ENCODE assay signal across 36 cellular contexts in the genomic region with DNA sequence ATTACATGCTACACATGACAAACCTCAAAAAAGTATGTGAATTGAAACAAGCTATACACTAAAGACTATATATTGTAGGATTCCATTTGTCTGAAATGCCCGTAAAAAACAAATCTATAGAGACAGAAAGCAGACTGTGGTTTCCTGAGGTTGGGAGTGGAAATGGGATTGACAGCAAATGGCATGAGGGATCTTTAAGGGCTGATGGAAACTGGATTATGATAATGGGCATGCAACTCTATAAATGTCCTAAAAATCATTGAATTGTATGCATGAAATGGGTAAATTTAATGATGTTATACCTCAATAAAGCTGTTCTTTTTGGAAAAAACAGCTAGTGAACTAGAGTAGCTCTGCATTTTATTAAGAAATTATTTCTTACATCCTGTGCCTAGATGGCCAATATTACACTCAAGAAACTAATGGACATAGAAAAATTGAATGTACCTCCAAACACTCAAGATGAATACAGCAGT. TPM values are rescaled to one million over a fixed set of nuclear protein-coding genes. Genes with fewer than 3 reads are reported as not detected.
"Had no signal": no experiment of that assay in that cellular context is flagged by ENCODE, and none has a peak within 500 bp of the region (broad histone marks: within the 10 kb centered on the region; RNA-seq: fewer than 3 reads in every experiment).

No MANE protein-coding gene starts in this region.

- H3K9me2 ChIP-seq: SK-N-SH had no signal

- H3K4me1 ChIP-seq: adrenal gland, SJSA1 had no signal

- H3K4me3 ChIP-seq: adrenal gland, MG63, SJSA1 had no signal

- H3K9ac ChIP-seq: SK-N-SH had no signal

- H3K27ac ChIP-seq: adrenal gland, SJSA1, VCaP had no signal

- ATAC-seq: activated naive CD4-positive, alpha-beta T cell treated with anti-CD3 and anti-CD28 coated beads, Interleukin-2, amount 50 U/mL, for 72 hours; activated T-cell treated with anti-CD3 and anti-CD28 coated beads, Interleukin-2, amount 50 U/mL, for 4 hours had no signal

- H3K27me3 ChIP-seq: adrenal gland had no signal

- DNase-seq: activated B cell treated with CpG ODN at 0.5 μM for 24 hours; activated CD4-positive, alpha-beta memory T cell treated with anti-CD3 and anti-CD28 coated beads for 36 hours; activated CD4-positive, alpha-beta T cell treated with anti-CD3 and anti-CD28 coated beads for 4 hours; activated CD4-positive, alpha-beta T cell treated with anti-CD3 and anti-CD28 coated beads, Interleukin-2, amount 50 U/mL, for 1 hour; activated CD4-positive, CD25-positive, alpha-beta regulatory T cell treated with anti-CD3 and anti-CD28 coated beads, Interleukin-2, amount 50 U/mL, for 72 hours; activated CD8-positive, alpha-beta memory T cell treated with anti-CD3 and anti-CD28 coated beads, Interleukin-2, amount 50 U/mL, for 4 hours; activated gamma-delta T cell treated with Interleukin-2 at 50 U/mL for 16 hours; activated naive CD4-positive, alpha-beta T cell treated with anti-CD3 and anti-CD28 coated beads for 36 hours; activated T-cell treated with anti-CD3 and anti-CD28 coated beads for 4 hours; activated T-cell treated with anti-CD3 and anti-CD28 coated beads, Interleukin-2, amount 50 U/mL, for 4 hours; adrenal gland; anterior cingulate cortex; caudate nucleus; Kasumi-1; KG1; MG63; NCI-H1048; NCI-H1105 treated with DMSO at 0.1 percent for 48 hours; NCI-H1436; NCI-H1694; NCI-H1930; NCI-H2081 treated with DMSO at 0.1 percent for 48 hours; NCI-H226; NCI-H446 treated with DMSO at 0.1 percent for 48 hours; NCI-H524; NCI-H69; NCI-H82; SHP77; SK-N-SH had no signal

- H3K4me2 ChIP-seq: SK-N-SH had no signal

- FAIRE-seq: bronchial epithelial cell, TTC549 had no signal

- H3K9me3 ChIP-seq: adrenal gland, MG63, SJSA1, SK-N-SH had no signal

- H3K36me3 ChIP-seq: adrenal gland, MG63, SJSA1 had no signal

RNA-seq across cellular contexts. Expression of a gene that starts 0.4 kb away (rescaled TPM):
- total RNA-seq: activated B cell treated with CpG ODN at 0.5 μM for 24 hours; activated CD4-positive, alpha-beta memory T cell treated with anti-CD3 and anti-CD28 coated beads for 36 hours; activated naive CD4-positive, alpha-beta T cell treated with anti-CD3 and anti-CD28 coated beads, Interleukin-2, amount 50 U/mL, for 72 hours; activated T-cell treated with anti-CD3 and anti-CD28 coated beads, Interleukin-2, amount 50 U/mL, for 4 hours; activated T-helper 1 cell treated with anti-CD3 and anti-CD28 coated beads, Interleukin-12 subunit alpha, Interleukin-12 subunit beta, Interleukin-2, Interleukin-4 antibody, amounts not matched to agents 30 ng/mL and 10 ng/mL and 1 ng/mL, durations not matched to agents 14 hours and 24 hours and 36 hours; adrenal gland; bronchial epithelial cell; RPMI7951; SJSA1 had no signal
- polyA plus RNA-seq: adrenal gland, SK-N-SH had no signal

RNA-seq across cellular contexts. Expression of a gene that starts 21.7 kb away (rescaled TPM):
- total RNA-seq: activated B cell treated with CpG ODN at 0.5 μM for 24 hours; activated CD4-positive, alpha-beta memory T cell treated with anti-CD3 and anti-CD28 coated beads for 36 hours; activated naive CD4-positive, alpha-beta T cell treated with anti-CD3 and anti-CD28 coated beads for 36 hours; activated naive CD4-positive, alpha-beta T cell treated with anti-CD3 and anti-CD28 coated beads, Interleukin-2, amount 50 U/mL, for 72 hours; activated T-cell treated with anti-CD3 and anti-CD28 coated beads, Interleukin-2, amount 50 U/mL, for 4 hours; activated T-helper 1 cell treated with anti-CD3 and anti-CD28 coated beads, Interleukin-12 subunit alpha, Interleukin-12 subunit beta, Interleukin-2, Interleukin-4 antibody, amounts not matched to agents 30 ng/mL and 10 ng/mL and 1 ng/mL, durations not matched to agents 14 hours and 24 hours and 36 hours; adrenal gland; bronchial epithelial cell; RPMI7951; SJSA1 had no signal
- polyA plus RNA-seq: adrenal gland, SK-N-SH had no signal

RNA-seq across cellular contexts. Expression of a gene that starts 45.0 kb away (rescaled TPM):
- total RNA-seq: activated CD4-positive, alpha-beta memory T cell treated with anti-CD3 and anti-CD28 coated beads for 36 hours; activated naive CD4-positive, alpha-beta T cell treated with anti-CD3 and anti-CD28 coated beads for 36 hours; activated naive CD4-positive, alpha-beta T cell treated with anti-CD3 and anti-CD28 coated beads, Interleukin-2, amount 50 U/mL, for 72 hours; activated T-cell treated with anti-CD3 and anti-CD28 coated beads, Interleukin-2, amount 50 U/mL, for 4 hours; activated T-helper 1 cell treated with anti-CD3 and anti-CD28 coated beads, Interleukin-12 subunit alpha, Interleukin-12 subunit beta, Interleukin-2, Interleukin-4 antibody, amounts not matched to agents 30 ng/mL and 10 ng/mL and 1 ng/mL, durations not matched to agents 14 hours and 24 hours and 36 hours; RPMI7951; SJSA1 had no signal
